Comparison of ENCODE assay signal across 7 cellular contexts in the genomic region with DNA sequence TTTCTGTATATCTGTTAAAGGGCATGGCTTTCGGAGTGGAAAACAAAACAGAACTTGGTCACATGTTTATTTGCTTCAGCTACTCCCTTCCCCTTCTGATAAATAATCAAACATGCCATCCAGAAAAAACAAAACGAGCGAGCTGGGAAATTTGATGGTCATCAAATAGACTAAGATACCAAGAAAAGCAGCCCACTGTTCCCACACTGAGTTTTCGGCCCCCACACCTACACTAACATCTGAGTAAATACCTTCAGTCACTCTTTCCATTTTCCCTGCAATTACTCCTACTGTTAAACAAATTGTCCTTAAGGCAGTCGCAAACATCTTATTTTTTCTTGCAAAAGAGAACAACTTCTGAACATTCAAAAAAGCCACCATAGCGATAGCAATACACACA.
DNase-seq lines count a peak whose midpoint lies in the region; ATAC-seq, FAIRE-seq and TF ChIP-seq lines count a peak whose summit lies in the region.

No MANE protein-coding gene starts in this region.

- TF ChIP-seq POLR2A in spleen (IDR thresholded peaks at IDR 0.05) (no peak), H54 (IDR thresholded peaks at IDR 0.05; ENCODE audit: low read depth, low read length) (no peak)

- H3K27ac ChIP-seq in HUES48 (ENCODE audit: low read depth, low read length) (peak overlapping the region; percentile 22), spleen (peak overlapping the region; percentile 80 to 95 (median 90))

- H3K9me3 ChIP-seq in HUES48 (ENCODE audit: control insufficient read depth, insufficient read depth, low read length): no peaks in the 10 kb centered on the region
- no peaks in the 10 kb centered on the region for H3K9me3 ChIP-seq in spleen

- H3K27ac Mint-ChIP-seq in activated CD8-positive, alpha-beta T cell treated with anti-CD3 and anti-CD28 coated beads for 36 hours: peak overlapping the region; percentile 93

- no peak for ATAC-seq in activated CD8-positive, alpha-beta T cell treated with anti-CD3 and anti-CD28 coated beads for 36 hours

- peaks cover 72% of the 10 kb centered on the region for H3K4me1 ChIP-seq in HUES48 (ENCODE audit: control insufficient read depth, insufficient read depth, low read length)
- H3K4me1 ChIP-seq in spleen: peaks cover 28 to 92% (median 64%) of the 10 kb centered on the region in 6 donors

- peaks cover 68% of the 10 kb centered on the region for H3K4me1 Mint-ChIP-seq in activated CD8-positive, alpha-beta T cell treated with anti-CD3 and anti-CD28 coated beads for 36 hours (ENCODE audit: low read depth)

- peak overlapping the region; percentile 77 for H3K4me3 Mint-ChIP-seq in activated CD8-positive, alpha-beta T cell treated with anti-CD3 and anti-CD28 coated beads for 36 hours

- H3K27me3 Mint-ChIP-seq in activated CD8-positive, alpha-beta T cell treated with anti-CD3 and anti-CD28 coated beads for 36 hours: no peaks in the 10 kb centered on the region

- H3K9ac ChIP-seq in HUES48 (ENCODE audit: low read depth, low read length): no peak overlapping the region; the same call in 1 of the 2 replicates

- intact Hi-C loops in activated CD8-positive, alpha-beta T cell treated with anti-CD3 and anti-CD28 coated beads for 36 hours (cut with micrococcal nuclease): loop anchor here (5.0 to 10.0 kb wide), 4 partner anchors 62 to 453 kb away; a partner anchor contains a TSS
- intact Hi-C loops in spleen (cut with DNase I; ENCODE audit: low total_unique reads): loop anchor here (10.0 kb wide), 1 partner anchor 54 kb away; no protein-coding TSS in a partner anchor

- peak; percentile 63 for DNase-seq in activated CD8-positive, alpha-beta T cell treated with anti-CD3 and anti-CD28 coated beads for 36 hours
- DNase-seq in globus pallidus (ENCODE audit: low spot score): peak; percentile 19
- no peak for DNase-seq in spleen
- DNase-seq in stimulated activated CD4-positive, alpha-beta T cell treated with anti-CD3 and anti-CD28 coated beads, Interleukin-2, amount 100 ng/mL, for 48 hours: no peak
- DNase-seq in H54 (ENCODE audit: insufficient read length, low spot score): no peak
- DNase-seq in NCI-H2107 (lab: John Stamatoyannopoulos, UW): no peak

- H3K36me3 Mint-ChIP-seq in activated CD8-positive, alpha-beta T cell treated with anti-CD3 and anti-CD28 coated beads for 36 hours (ENCODE audit: low read depth): peaks cover 33% of the 10 kb centered on the region

- CTCF ChIA-PET in activated CD8-positive, alpha-beta T cell treated with anti-CD3 and anti-CD28 coated beads for 36 hours (lab: Charles Lee): interaction anchor here (0.6 to 1.0 kb wide), 2 partner anchors 10 to 61 kb away, joined by 3 to 4 read pairs; no protein-coding TSS in a partner anchor

- H3K4me3 ChIP-seq in HUES48 (ENCODE audit: low read depth, low read length) (0 out of 2 replicates have a peak overlapping the region, but pooled peaks have one; percentile 13), spleen (peak overlapping the region; percentile 39 to 72 (median 48))

- no peak for TF ChIP-seq CTCF in activated CD8-positive, alpha-beta T cell treated with anti-CD3 and anti-CD28 coated beads for 36 hours (IDR thresholded peaks at IDR 0.05)
- TF ChIP-seq CTCF in spleen (IDR thresholded peaks at IDR 0.05 in 8 of 11, conservative IDR thresholded peaks at IDR 0.05 in 3 of 11): no peak

- POLR2A ChIA-PET in activated CD8-positive, alpha-beta T cell treated with anti-CD3 and anti-CD28 coated beads for 36 hours (lab: Charles Lee): interaction anchor here (0.6 to 4.8 kb wide), 14 partner anchors 10 to 325 kb away, joined by 3 to 68 read pairs (median 4); no protein-coding TSS in a partner anchor

- no peaks in the 10 kb centered on the region for H3K36me3 ChIP-seq in HUES48 (ENCODE audit: control insufficient read depth, insufficient read depth, low read length)
- H3K36me3 ChIP-seq in spleen: no peaks in the 10 kb centered on the region

- H3K27me3 ChIP-seq in HUES48 (ENCODE audit: control insufficient read depth, insufficient read depth, low read length) (no peaks in the 10 kb centered on the region), spleen (replicated peaks in 1 of 7) (no peaks in the 10 kb centered on the region)

- WGBS in spleen, 5 donors: 15 to 25% (median 23%) methylated on average over 6 of the region's 6 CpGs

- FAIRE-seq in H54 (lab: Jason Lieb, UNC): no peak

- H3K9me3 Mint-ChIP-seq in activated CD8-positive, alpha-beta T cell treated with anti-CD3 and anti-CD28 coated beads for 36 hours: no peaks in the 10 kb centered on the region

Comparison
In these comparisons a context has a peak if more than half of its experiments do, and no peak if none do; other contexts are left out.
1. DNase-seq: peak in activated CD8-positive, alpha-beta T cell treated with anti-CD3 and anti-CD28 coated beads for 36 hours (single experiment) and globus pallidus (single experiment); none in spleen (single experiment), stimulated activated CD4-positive, alpha-beta T cell treated with anti-CD3 and anti-CD28 coated beads, Interleukin-2, amount 100 ng/mL, for 48 hours (0 of 2), H54 (single experiment) and NCI-H2107 (single experiment).